20 cellular contexts compared by ENCODE assay signal in the genomic region with DNA sequence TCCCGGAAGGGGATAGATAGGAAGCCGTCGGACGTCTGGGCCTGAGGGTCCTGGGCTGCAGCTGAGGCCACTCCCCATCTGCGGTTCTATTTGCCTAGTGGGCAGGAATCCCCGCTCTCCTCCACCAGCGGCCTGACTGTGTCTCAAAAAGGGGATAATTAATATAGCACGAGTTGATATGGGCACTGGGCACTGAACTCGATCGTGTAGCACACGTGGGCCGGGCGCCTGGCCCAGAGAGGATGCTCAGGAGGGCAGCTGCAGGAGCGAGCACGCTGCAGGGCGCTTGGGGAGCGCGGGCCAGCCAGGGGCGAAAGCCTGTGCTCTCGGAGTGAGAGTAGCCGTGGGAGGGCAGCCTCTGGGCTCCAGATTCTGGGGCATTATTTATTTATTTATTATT. TPM values are rescaled to one million over a fixed set of nuclear protein-coding genes. Genes with fewer than 3 reads are reported as not detected.
"Had no signal": no experiment of that assay in that cellular context is flagged by ENCODE, and none has a peak within 500 bp of the region (broad histone marks: within the 10 kb centered on the region; RNA-seq: fewer than 3 reads in every experiment).

No MANE protein-coding gene starts in this region.

- H3K9me3 ChIP-seq: breast epithelium had no signal

- H3K27ac ChIP-seq: breast epithelium, KMS-11 had no signal

- H3K9ac ChIP-seq: KMS-11 had no signal

- H3K36me3 ChIP-seq: breast epithelium had no signal

- DNase-seq: activated CD4-positive, alpha-beta T cell treated with anti-CD3 and anti-CD28 coated beads, Interleukin-2, amount 50 U/mL, for 4 hours; activated CD4-positive, CD25-positive, alpha-beta regulatory T cell treated with anti-CD3 and anti-CD28 coated beads, Interleukin-2, amount 50 U/mL, for 72 hours; activated CD8-positive, alpha-beta memory T cell treated with anti-CD3 and anti-CD28 coated beads, Interleukin-2, amount 50 U/mL, for 48 hours; activated effector memory CD4-positive, alpha-beta T cell treated with Interleukin-2 at 50 U/mL for 16 hours; activated naive CD4-positive, alpha-beta T cell; activated T-cell treated with anti-CD3 and anti-CD28 coated beads, Interleukin-2, amount 50 U/mL, for 24 hours; caudate nucleus; NCI-H2107; NCI-H2171 treated with DMSO at 0.1 percent for 48 hours; NCI-H226; NCI-H774; T-helper 9 cell had no signal

- H3K4me3 ChIP-seq: breast epithelium had no signal

- ATAC-seq: activated CD8-positive, alpha-beta T cell treated with anti-CD3 and anti-CD28 coated beads, Interleukin-2, amount 10 ng/mL, durations not matched to agents 7 days and 5 days had no signal

RNA-seq across cellular contexts. Expression of a gene that starts 8.8 kb away (rescaled TPM):
- total RNA-seq: activated CD8-positive, alpha-beta T cell treated with anti-CD3 and anti-CD28 coated beads, Interleukin-2, amount 10 ng/mL, durations not matched to agents 7 days and 5 days; activated T-helper 1 cell treated with anti-CD3 and anti-CD28 coated beads, Interleukin-12 subunit alpha, Interleukin-12 subunit beta, Interleukin-2, Interleukin-4 antibody, amounts not matched to agents 30 ng/mL and 10 ng/mL and 1 ng/mL, durations not matched to agents 14 hours and 24 hours and 36 hours; aorta; breast epithelium; MCF 10A; OCI-LY7; Right ventricle myocardium inferior had no signal
